ENCODE assay signal across 1 cellular context in genomic region chr2:101361079-101361478, GRCh38.
TF ChIP-seq lines count a peak whose summit lies in the region.

No MANE protein-coding gene starts in this region.

TF ChIP-seq in GM23338, 12 proteins besides CTCF, POLR2A, EP300 and RAD21 (continued from another document):
- TF ChIP-seq ETS1 (IDR thresholded peaks at IDR 0.05) (no peak), EZH2 (IDR thresholded peaks at IDR 0.05; ENCODE audit: low read depth, unreplicated experiment) (no peak), ZNF462 (CRISPR knock-in tag; IDR thresholded peaks at IDR 0.05) (no peak), REST (IDR thresholded peaks at IDR 0.05; ENCODE audit: unreplicated experiment) (no peak), STAT1 (IDR thresholded peaks at IDR 0.05; ENCODE audit: unreplicated experiment) (no peak), EZH2phosphoT487 (IDR thresholded peaks at IDR 0.05; ENCODE audit: unreplicated experiment) (no peak), NANOG (IDR thresholded peaks at IDR 0.05; ENCODE audit: borderline replicate concordance) (no peak)
